1 cellular context compared by ENCODE assay signal in the genomic region with DNA sequence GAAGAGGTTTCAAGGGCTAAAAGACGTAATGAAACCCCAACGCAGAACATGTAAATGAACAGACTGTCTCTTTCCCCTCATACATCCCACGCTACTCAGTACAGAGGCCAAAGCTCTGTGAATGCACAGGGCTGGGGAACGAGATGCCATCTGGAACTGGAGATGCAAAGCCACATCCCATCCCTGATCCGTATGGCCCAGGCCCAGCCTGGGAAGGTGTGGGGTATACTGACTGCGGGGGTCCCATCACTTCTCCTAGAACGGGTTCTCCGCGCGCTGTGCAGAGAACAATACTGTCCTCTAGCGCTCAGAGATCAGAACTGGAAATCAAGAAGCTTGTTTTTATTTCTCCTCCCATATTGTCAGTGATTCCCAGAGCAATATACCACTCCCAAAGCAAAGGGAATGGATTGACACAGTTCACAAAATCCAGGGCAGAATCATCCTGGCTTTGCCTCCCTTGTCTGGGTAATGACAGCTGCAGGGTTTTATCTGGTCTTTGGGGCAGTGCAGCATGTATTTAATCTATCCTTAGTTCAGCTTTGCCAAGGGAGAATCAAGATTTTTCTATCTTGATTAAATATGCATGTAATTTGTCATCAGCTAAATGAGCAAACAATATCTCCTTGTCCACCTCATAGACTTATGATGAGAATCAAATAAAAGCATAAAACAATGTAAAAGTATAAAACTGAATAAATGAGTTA.
TF ChIP-seq lines count a peak whose summit lies in the region.

No MANE protein-coding gene starts in this region.

TF ChIP-seq in WTC11, 78 proteins besides CTCF, POLR2A, EP300 and RAD21 (continued from another document):
- TF ChIP-seq MXD4 (CRISPR knock-in tag; IDR thresholded peaks at IDR 0.05; ENCODE audit: borderline replicate concordance) = no peak
